In genomic region chr11:45659031-45659817, GRCh38 we compare ENCODE assay signal across 13 cellular contexts. TPM values are rescaled to one million over a fixed set of nuclear protein-coding genes. Genes with fewer than 3 reads are reported as not detected.
DNase-seq lines count a peak whose midpoint lies in the region; ATAC-seq, FAIRE-seq and TF ChIP-seq lines count a peak whose summit lies in the region.
"Had no signal": no experiment of that assay in that cellular context is flagged by ENCODE, and none has a peak within 500 bp of the region (broad histone marks: within the 10 kb centered on the region; RNA-seq: fewer than 3 reads in every experiment).

No MANE protein-coding gene starts in this region.

- TF ChIP-seq EP300 in HepG2 (IDR thresholded peaks at IDR 0.05; ENCODE audit: low read depth in 2 of 2, low read length in 2 of 2) (no peak), HepG2 (CRISPR knock-in tag; IDR thresholded peaks at IDR 0.05; ENCODE audit: borderline replicate concordance) (no peak)

- H3K9me3 ChIP-seq in liver (ENCODE audit: control insufficient read depth in 4 of 4, low read length in 3 of 4), result no peaks in the 10 kb centered on the region
- H3K9me3 ChIP-seq in HepG2 (ENCODE audit: low read length), result no peaks in the 10 kb centered on the region
- no peaks in the 10 kb centered on the region for H3K9me3 ChIP-seq in right atrium auricular region
- H3K9me3 ChIP-seq in uterus, result no peaks in the 10 kb centered on the region
- no peaks in the 10 kb centered on the region for H3K9me3 ChIP-seq in HAP-1

- TF ChIP-seq RAD21 in liver (IDR thresholded peaks at IDR 0.05), result no peak
- TF ChIP-seq RAD21 in HepG2 (CRISPR knock-in tag; IDR thresholded peaks at IDR 0.05), result no peak

- no peaks in the 10 kb centered on the region for H3K36me3 ChIP-seq in liver (ENCODE audit: control insufficient read depth in 4 of 4, insufficient read depth in 3 of 4, low read depth in 1 of 4, low read length in 3 of 4)
- H3K36me3 ChIP-seq in HepG2 (replicated peaks in 1 of 2; ENCODE audit: control insufficient read depth in 1 of 2, insufficient read depth in 2 of 2, low read length in 2 of 2), result no peaks in the 10 kb centered on the region
- H3K36me3 ChIP-seq in right atrium auricular region, result no peaks in the 10 kb centered on the region
- H3K36me3 ChIP-seq in uterus, result no peaks in the 10 kb centered on the region
- no peaks in the 10 kb centered on the region for H3K36me3 ChIP-seq in HAP-1 (replicated peaks)

- POLR2A ChIA-PET in HepG2 (lab: Yijun Ruan, JAX), result no interaction called here

- DNase-seq in HepG2 (ENCODE audit: low spot score), result no peak
- DNase-seq in right atrium auricular region (ENCODE audit: low spot score), result no peak
- DNase-seq in posterior vena cava (ENCODE audit: low spot score), result peak; percentile 67
- no peak for DNase-seq in uterus
- DNase-seq in NK-92 treated with Interleukin-12 subunit alpha and Interleukin-12 subunit beta, amount 100 ng/mL, for 24 hours (lab: John Stamatoyannopoulos, UW), result no peak
- DNase-seq in HAP-1 (ENCODE audit: low spot score in 2 of 2), result no peak
- DNase-seq: effector CD4-positive, alpha-beta T cell; RPMI8226; T-helper 1 cell had no signal

- no peaks in the 10 kb centered on the region for H3K79me2 ChIP-seq in HepG2 (ENCODE audit: insufficient read depth, low read length)

- no peak for FAIRE-seq in HepG2 (lab: Jason Lieb, UNC)

- ATAC-seq in HepG2 (no peak), GM18858 (IDR thresholded peaks at IDR 0.05; ENCODE audit: unreplicated experiment) (no peak)

- BruUV-seq in HepG2 (replicated peaks; lab: Mats Ljungman, UMichigan), result no TSS peak

- no peak overlapping the region for H2AFZ ChIP-seq in HepG2 (ENCODE audit: low read length)

- peaks cover 0 to 4% (median 2%) of the 10 kb centered on the region in 4 donors for H3K4me1 ChIP-seq in liver (ENCODE audit: control insufficient read depth in 4 of 4, insufficient read depth in 4 of 4, low read length in 3 of 4)
- H3K4me1 ChIP-seq in HepG2 (ENCODE audit: insufficient read depth, low read length), result no peaks in the 10 kb centered on the region
- H3K4me1 ChIP-seq in right atrium auricular region, result peaks cover 0 to 45% of the 10 kb centered on the region in 2 donors
- H3K4me1 ChIP-seq in uterus, result no peaks in the 10 kb centered on the region
- H3K4me1 ChIP-seq in HAP-1, result 0 out of 2 replicates have a peak, but pooled peaks cover 2% of the 10 kb centered on the region

- intact Hi-C loops in HepG2 (cut with micrococcal nuclease; ENCODE audit: unreplicated experiment), result no loop called here
- intact Hi-C loops in posterior vena cava (cut with DNase I), result loop anchor here (1.0 to 10.0 kb wide), 2 partner anchors 37 to 284 kb away; no protein-coding TSS in a partner anchor
- intact Hi-C loops in uterus (cut with DNase I; ENCODE audit: low total_unique reads), result no loop called here

- H4K20me1 ChIP-seq in HepG2 (ENCODE audit: insufficient read depth, low read length), result peaks cover 3% of the 10 kb centered on the region; the same call in 1 of the 2 replicates

- no peak overlapping the region for H3K4me2 ChIP-seq in HepG2 (ENCODE audit: low read depth, low read length)

- CTCF ChIA-PET in HepG2 (lab: Yijun Ruan, JAX; ENCODE audit: low intra/inter-chr PET ratio, low total read pairs), result no interaction called here

- in situ Hi-C loops in HepG2 (cut with HindIII; ENCODE audit: extremely low pct_ligation_motif_present, low pct_unique_long_range_greater_than_20kb), result no loop called here
- in situ Hi-C loops in HAP-1 (cut with MboI; ENCODE audit: low sequenced_read_pairs), result loop anchor here (10.0 kb wide), 1 partner anchor 284 kb away; no protein-coding TSS in a partner anchor

- H3K4me3 ChIP-seq in liver (ENCODE audit: low read depth in 1 of 3, low read length in 3 of 3) (no peak overlapping the region), HepG2 (replicated peaks in 1 of 3; ENCODE audit: insufficient read depth in 1 of 3, low read depth in 2 of 3, low read length in 3 of 3) (no peak overlapping the region), right atrium auricular region (peak overlapping the region in 1 of 2 donors; percentile 2), uterus (no peak overlapping the region), HAP-1 (no peak overlapping the region)
- H3K4me3 ChIP-seq: lung had no signal

- H3K27ac ChIP-seq in liver (ENCODE audit: low read depth in 1 of 2, low read length in 2 of 2) (peak overlapping the region; percentile 34 to 60), HepG2 (ENCODE audit: extremely low read length, insufficient read depth, low read length) (no peak overlapping the region), right atrium auricular region (peak overlapping the region; percentile 65 to 73), uterus (peak overlapping the region; percentile 49 to 74)

- TF ChIP-seq POLR2A in HepG2 (IDR thresholded peaks at IDR 0.05; ENCODE audit: insufficient read depth in 1 of 2, low read depth in 2 of 2, low read length in 2 of 2), result no peak
- no peak for TF ChIP-seq POLR2A in uterus (IDR thresholded peaks at IDR 0.05)

- WGBS in liver, result 62% methylated on average over 15 of the region's 15 CpGs
- 13% methylated on average over 3 of the region's 15 CpGs for WGBS in HepG2 (ENCODE audit: low lambda C conversion rate)

- no peak overlapping the region for H3K9ac ChIP-seq in liver (ENCODE audit: low read depth in 1 of 2, low read length in 2 of 2)
- no peak overlapping the region for H3K9ac ChIP-seq in HepG2 (ENCODE audit: insufficient read depth, low read depth, low read length)

- no peak for TF ChIP-seq CTCF in liver (IDR thresholded peaks at IDR 0.05; ENCODE audit: low read depth, low read length, missing input control)
- no peak for TF ChIP-seq CTCF in HepG2 (CRISPR knock-in tag; IDR thresholded peaks at IDR 0.05)
- no peak for TF ChIP-seq CTCF in right atrium auricular region (IDR thresholded peaks at IDR 0.05)
- no peak for TF ChIP-seq CTCF in uterus (IDR thresholded peaks at IDR 0.05)

- peaks cover 0 to 4% (median 2%) of the 10 kb centered on the region in 4 donors for H3K27me3 ChIP-seq in liver (ENCODE audit: control insufficient read depth in 4 of 4, insufficient read depth in 4 of 4, low read length in 3 of 4)
- peaks cover 17 to 66% of the 10 kb centered on the region in 2 experiments for H3K27me3 ChIP-seq in HepG2 (ENCODE audit: control insufficient read depth in 1 of 2, insufficient read depth in 2 of 2, low read length in 2 of 2)
- no peaks in the 10 kb centered on the region for H3K27me3 ChIP-seq in right atrium auricular region
- H3K27me3 ChIP-seq in uterus, result no peaks in the 10 kb centered on the region
- H3K27me3 ChIP-seq in HAP-1 (ENCODE audit: low read depth), result peaks cover 40% of the 10 kb centered on the region

TF ChIP-seq in liver, 16 proteins besides CTCF, POLR2A, EP300 and RAD21 (continues in another document):
- TF ChIP-seq RXRA (IDR thresholded peaks at IDR 0.05) (no peak), HNF4G (IDR thresholded peaks at IDR 0.05) (no peak)

TF ChIP-seq in HepG2, 621 proteins besides CTCF, POLR2A, EP300 and RAD21:
- TF ChIP-seq TBX3 (IDR thresholded peaks at IDR 0.05; ENCODE audit: borderline replicate concordance), result no peak
- no peak for TF ChIP-seq TFDP2 (CRISPR knock-in tag; IDR thresholded peaks at IDR 0.05)
- TF ChIP-seq ZNF296 (CRISPR knock-in tag; conservative IDR thresholded peaks at IDR 0.05), result no peak
- no peak for TF ChIP-seq ZNF839 (CRISPR knock-in tag; IDR thresholded peaks at IDR 0.05; ENCODE audit: borderline replicate concordance)
- TF ChIP-seq ZNF530 (CRISPR knock-in tag; IDR thresholded peaks at IDR 0.05; ENCODE audit: low read depth), result no peak
- TF ChIP-seq ZNF788 (CRISPR knock-in tag; IDR thresholded peaks at IDR 0.05; ENCODE audit: borderline replicate concordance), result no peak

RNA-seq across cellular contexts. Expression of gene CHST1, which starts 6.2 kb away (rescaled TPM):
- total RNA-seq in liver (under 1 TPM; 0.23 to 0.59 TPM), HepG2 (2016; rRNA removed; fragmentation: Illumina TruSeq; extraction: Trizol) (not detected in 2 replicates), right atrium auricular region (1 to 10 TPM; 2.7 to 5.4 TPM), posterior vena cava (1 to 10 TPM; 3.3 to 5.2 TPM), uterus (1 to 10 TPM; 2.4 to 7.9 (median 5.9) TPM)
- polyA plus RNA-seq in liver (under 1 TPM; 0.32 to 0.81 TPM), HepG2 (2011; rRNA removed) (not detected in 2 replicates)
- not detected in 2 replicates for total RNA-seq in HepG2 (2016; cell fraction: cytosol; rRNA removed; fragmentation: Illumina TruSeq; extraction: Trizol; ENCODE audit: low read depth)
- total RNA-seq in HepG2 (2016; cell fraction: insoluble cytoplasmic fraction; rRNA removed; fragmentation: Illumina TruSeq; extraction: Trizol), result not detected in 2 replicates
- total RNA-seq in HepG2 (2016; cell fraction: membrane; rRNA removed; fragmentation: Illumina TruSeq; extraction: Trizol), result not detected in 2 replicates
- not detected in 2 replicates for total RNA-seq in HepG2 (2016; cell fraction: nucleus; rRNA removed; fragmentation: Illumina TruSeq; extraction: Trizol)
- not detected in 2 replicates for polyA plus RNA-seq in HepG2 (2011; cell fraction: cytosol; rRNA removed)
- not detected in 2 replicates for polyA plus RNA-seq in HepG2 (2011; cell fraction: nucleus; rRNA removed)
- not detected in 2 replicates for polyA plus RNA-seq in HepG2 (2012)
- polyA plus RNA-seq in HepG2 (2016; cell fraction: cytosol; fragmentation: Illumina TruSeq; extraction: Trizol; ENCODE audit: low read depth), result not detected in 2 replicates
- polyA plus RNA-seq in HepG2 (2016; cell fraction: insoluble cytoplasmic fraction; fragmentation: Illumina TruSeq; extraction: Trizol; ENCODE audit: low read depth), result not detected in 2 replicates
- polyA plus RNA-seq in HepG2 (2016; cell fraction: membrane; fragmentation: Illumina TruSeq; extraction: Trizol; ENCODE audit: low read depth), result not detected in 2 replicates
- polyA plus RNA-seq in HepG2 (2016; cell fraction: nucleus; fragmentation: Illumina TruSeq; extraction: Trizol; ENCODE audit: insufficient read depth, low read depth), result not detected in 2 replicates
- polyA minus RNA-seq in HepG2 (2011; rRNA and poly(A)+ RNA removed; ENCODE audit: low replicate concordance), result not detected in 2 replicates
- not detected in 2 replicates for polyA minus RNA-seq in HepG2 (2011; cell fraction: cytosol; rRNA and poly(A)+ RNA removed)
- polyA minus RNA-seq in HepG2 (2011; cell fraction: nucleus; rRNA and poly(A)+ RNA removed), result not detected in 2 replicates
- polyA plus RNA-seq: IgD-negative memory B cell had no signal

Comparison
In these comparisons a context has a peak if more than half of its experiments do, and no peak if none do; other contexts are left out.
1. intact Hi-C loops: an anchor here in posterior vena cava (1.0 to 10.0 kb wide); none called in HepG2 and uterus.